In the genomic region with DNA sequence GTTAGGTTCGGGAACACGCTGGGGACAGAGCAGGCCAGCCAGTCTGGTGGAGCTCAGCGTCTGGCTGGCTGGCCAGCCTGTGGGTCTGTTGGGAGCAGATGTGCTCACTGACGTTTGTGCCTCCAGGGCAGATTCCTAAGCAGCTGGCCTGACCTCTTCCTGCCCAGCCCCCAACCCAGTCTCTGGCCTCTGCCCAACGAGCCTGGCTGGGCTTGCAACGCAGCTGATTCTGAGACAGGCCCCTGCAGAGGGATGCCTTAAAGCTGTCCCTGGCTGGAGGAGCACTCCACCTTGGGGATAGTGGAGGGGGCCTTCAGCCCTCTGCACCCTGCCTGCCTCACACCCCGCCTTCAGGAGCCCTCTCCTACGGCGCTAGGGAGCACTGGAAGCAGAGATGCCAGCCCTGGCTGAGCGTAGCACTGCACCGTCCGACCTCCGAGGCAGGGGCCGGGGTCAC, we compare ENCODE assay signal across 8 cellular contexts. TPM values are rescaled to one million over a fixed set of nuclear protein-coding genes. Genes with fewer than 3 reads are reported as not detected.
DNase-seq lines count a peak whose midpoint lies in the region; ATAC-seq and TF ChIP-seq lines count a peak whose summit lies in the region.

No MANE protein-coding gene starts in this region.

- no peak for TF ChIP-seq CTCF in heart left ventricle (IDR thresholded peaks at IDR 0.05)

- ATAC-seq in T-helper 17 cell (no peak), heart left ventricle (peak; percentile 76 to 89 (median 83)), HG02981 (IDR thresholded peaks at IDR 0.05; ENCODE audit: unreplicated experiment) (no peak)
- no peak for ATAC-seq in activated T-cell treated with anti-CD3 and anti-CD28 coated beads, Interleukin-2, amount 50 U/mL, for 4 hours

- H3K4me1 Mint-ChIP-seq in T-helper 17 cell, result peaks cover 42% of the 10 kb centered on the region
- peaks cover 64% of the 10 kb centered on the region for H3K4me1 Mint-ChIP-seq in activated T-cell treated with anti-CD3 and anti-CD28 coated beads, Interleukin-2, amount 50 U/mL, for 4 hours (ENCODE audit: low read depth)

- no peak for TF ChIP-seq POLR2A in heart left ventricle (IDR thresholded peaks at IDR 0.05)

- WGBS in heart left ventricle, 4 donors, result 36 to 54% (median 45%) methylated on average over 4 to 14 of the region's 14 CpGs

- DNase-seq in GM03348 (ENCODE audit: low spot score), result peak; percentile 69
- DNase-seq in T-helper 17 cell, result no peak
- peak; percentile 77 to 90 (median 83) for DNase-seq in heart left ventricle
- peak; percentile 63 for DNase-seq in renal cortical epithelial cell (ENCODE audit: low read depth)
- no peak for DNase-seq in GF-D8 (lab: John Stamatoyannopoulos, UW)
- DNase-seq in NAMALWA (ENCODE audit: low spot score), result no peak
- DNase-seq in activated T-cell treated with anti-CD3 and anti-CD28 coated beads, Interleukin-2, amount 50 U/mL, for 4 hours, result no peak

- peaks cover 0 to 49% (median 22%) of the 10 kb centered on the region in 9 donors for H3K36me3 ChIP-seq in heart left ventricle

- intact Hi-C loops in heart left ventricle (cut with DNase I), result loop anchor here in 1 of 10 donors (5.0 kb wide), 1 partner anchor 70 kb away; no protein-coding TSS in a partner anchor

- no peak overlapping the region for H3K4me3 Mint-ChIP-seq in T-helper 17 cell
- H3K4me3 Mint-ChIP-seq in activated T-cell treated with anti-CD3 and anti-CD28 coated beads, Interleukin-2, amount 50 U/mL, for 4 hours, result no peak overlapping the region

- peak overlapping the region in 11 of 12 donors; percentile 28 to 94 (median 61) for H3K27ac ChIP-seq in heart left ventricle

- peaks cover 0 to 96% (median 76%) of the 10 kb centered on the region in 12 donors for H3K4me1 ChIP-seq in heart left ventricle

- no peaks in the 10 kb centered on the region for H3K27me3 Mint-ChIP-seq in T-helper 17 cell
- H3K27me3 Mint-ChIP-seq in activated T-cell treated with anti-CD3 and anti-CD28 coated beads, Interleukin-2, amount 50 U/mL, for 4 hours (ENCODE audit: low read depth), result no peaks in the 10 kb centered on the region

- peak overlapping the region; percentile 77 for H3K27ac Mint-ChIP-seq in T-helper 17 cell

- H3K4me3 ChIP-seq in heart left ventricle, result no peak overlapping the region

- H3K9me3 ChIP-seq in T-helper 17 cell (ENCODE audit: control insufficient read depth, low read length, poor library complexity, severe bottlenecking) (no peaks in the 10 kb centered on the region), heart left ventricle (no peaks in the 10 kb centered on the region)

- H3K36me3 Mint-ChIP-seq in T-helper 17 cell (ENCODE audit: low read depth), result peaks cover 2% of the 10 kb centered on the region
- peaks cover 8% of the 10 kb centered on the region for H3K36me3 Mint-ChIP-seq in activated T-cell treated with anti-CD3 and anti-CD28 coated beads, Interleukin-2, amount 50 U/mL, for 4 hours (ENCODE audit: insufficient read depth)

- H3K9me3 Mint-ChIP-seq in activated T-cell treated with anti-CD3 and anti-CD28 coated beads, Interleukin-2, amount 50 U/mL, for 4 hours, result peaks cover 6% of the 10 kb centered on the region

- H3K27me3 ChIP-seq in heart left ventricle, result no peaks in the 10 kb centered on the region

RNA-seq across cellular contexts. Expression of a gene that starts 46.0 kb away (rescaled TPM):
- total RNA-seq in T-helper 17 cell (100 to 1,000 TPM; 184 to 226 TPM), heart left ventricle (10 to 100 TPM; 37.5 to 65.9 (median 56.4) TPM), renal cortical epithelial cell (31.6 and 38.7 TPM in 2 replicates)
- polyA plus RNA-seq in heart left ventricle, result 10 to 100 TPM; 22.4 to 74.0 TPM
- 10 to 100 TPM; 75.0 to 82.8 (median 81.8) TPM for total RNA-seq in activated T-cell treated with anti-CD3 and anti-CD28 coated beads, Interleukin-2, amount 50 U/mL, for 4 hours

Comparison
In these comparisons a context has a peak if more than half of its experiments do, and no peak if none do; other contexts are left out.
1. DNase-seq: peak in GM03348 (single experiment), heart left ventricle (5 of 5) and renal cortical epithelial cell (single experiment); none in T-helper 17 cell (0 of 3), GF-D8 (single experiment), NAMALWA (single experiment) and activated T-cell treated with anti-CD3 and anti-CD28 coated beads, Interleukin-2, amount 50 U/mL, for 4 hours (single experiment).
2. ATAC-seq: peak in heart left ventricle (4 of 4); none in T-helper 17 cell (single experiment), activated T-cell treated with anti-CD3 and anti-CD28 coated beads, Interleukin-2, amount 50 U/mL, for 4 hours (0 of 2) and HG02981 (single experiment).